Comparison of ENCODE assay signal across 23 cellular contexts in genomic region chr9:114081441-114082016, GRCh38. TPM values are rescaled to one million over a fixed set of nuclear protein-coding genes. Genes with fewer than 3 reads are reported as not detected.
A peak's percentile ranks its signal among the peaks of the same experiment; 100 is the strongest.
DNase-seq lines count a peak whose midpoint lies in the region; ATAC-seq and TF ChIP-seq lines count a peak whose summit lies in the region.
"Had no signal": no experiment of that assay in that cellular context is flagged by ENCODE, and none has a peak within 500 bp of the region (broad histone marks: within the 10 kb centered on the region; RNA-seq: fewer than 3 reads in every experiment).

No MANE protein-coding gene starts in this region.

- no peak overlapping the region for H3K4me3 Mint-ChIP-seq in osteocyte (ENCODE audit: unreplicated experiment)
- H3K4me3 Mint-ChIP-seq: activated B cell treated with CpG ODN at 0.5 μM for 24 hours had no signal

- H3K27ac ChIP-seq in 22Rv1 (peak overlapping the region; percentile 100), Peyer's patch (peak overlapping the region in 3 of 4 donors; percentile 58 to 95 (median 90))
- H3K27ac ChIP-seq: BLaER1 treated with 17β-estradiol and CSF1 and Interleukin-3, amounts not matched to agents 10 nM and 100 nM; KMS-11; right atrium auricular region had no signal

- H3K27me3 Mint-ChIP-seq in osteocyte (ENCODE audit: unreplicated experiment): peaks cover 17% of the 10 kb centered on the region

- H3K36me3 Mint-ChIP-seq in osteocyte (ENCODE audit: unreplicated experiment): no peaks in the 10 kb centered on the region

- H3K4me1 ChIP-seq in Peyer's patch: peaks cover 0 to 27% (median 3%) of the 10 kb centered on the region in 4 donors
- H3K4me1 ChIP-seq: right atrium auricular region had no signal

- H3K27me3 ChIP-seq in Peyer's patch: no peaks in the 10 kb centered on the region
- H3K27me3 ChIP-seq: BLaER1 treated with 17β-estradiol and CSF1 and Interleukin-3, amounts not matched to agents 10 nM and 100 nM; right atrium auricular region had no signal

- H3K36me3 ChIP-seq in Peyer's patch: no peaks in the 10 kb centered on the region
- H3K36me3 ChIP-seq: BLaER1 treated with 17β-estradiol and CSF1 and Interleukin-3, amounts not matched to agents 10 nM and 100 nM; right atrium auricular region had no signal

- no peak for TF ChIP-seq POLR2A in Peyer's patch (IDR thresholded peaks at IDR 0.05)

- TF ChIP-seq CTCF in 22Rv1 (IDR thresholded peaks at IDR 0.05) (no peak), Peyer's patch (IDR thresholded peaks at IDR 0.05) (no peak), osteocyte (IDR thresholded peaks at IDR 0.05) (no peak)

- ATAC-seq in left lobe of liver (peak; percentile 22), HG03159 (IDR thresholded peaks at IDR 0.05; ENCODE audit: unreplicated experiment) (no peak), HG03521 (IDR thresholded peaks at IDR 0.05; ENCODE audit: unreplicated experiment) (no peak)

- H3K9me3 Mint-ChIP-seq in osteocyte (ENCODE audit: unreplicated experiment): no peaks in the 10 kb centered on the region
- H3K9me3 Mint-ChIP-seq: activated B cell treated with CpG ODN at 0.5 μM for 24 hours had no signal

- peak overlapping the region in 1 of 4 donors; percentile 27 for H3K4me3 ChIP-seq in Peyer's patch
- H3K4me3 ChIP-seq: BLaER1 treated with 17β-estradiol and CSF1 and Interleukin-3, amounts not matched to agents 10 nM and 100 nM; right atrium auricular region had no signal

- no peak overlapping the region for H3K27ac Mint-ChIP-seq in osteocyte (ENCODE audit: unreplicated experiment)
- H3K27ac Mint-ChIP-seq: activated B cell treated with CpG ODN at 0.5 μM for 24 hours had no signal

- H3K9me3 ChIP-seq in Peyer's patch: no peaks in the 10 kb centered on the region
- H3K9me3 ChIP-seq: right atrium auricular region had no signal

- H3K4me1 Mint-ChIP-seq in osteocyte (ENCODE audit: unreplicated experiment): peaks cover 3% of the 10 kb centered on the region
- H3K4me1 Mint-ChIP-seq: activated B cell treated with CpG ODN at 0.5 μM for 24 hours had no signal

- peak in 2 of 3 donors; percentile 45 to 60 for DNase-seq in Peyer's patch
- DNase-seq in left lobe of liver (ENCODE audit: low spot score): no peak
- peak; percentile 60 for DNase-seq in osteocyte (ENCODE audit: extremely low spot score, unreplicated experiment)
- no peak for DNase-seq in NCI-H1048 (lab: John Stamatoyannopoulos, UW)
- DNase-seq in GM19238 (ENCODE audit: insufficient read length, low spot score): no peak
- DNase-seq: activated B cell treated with CpG ODN at 0.5 μM for 24 hours; activated CD4-positive, alpha-beta T cell treated with anti-CD3 and anti-CD28 coated beads, Interleukin-2, amount 50 U/mL, for 48 hours; activated effector memory CD4-positive, alpha-beta T cell treated with anti-CD3 and anti-CD28 coated beads, Interleukin-2, amount 50 U/mL, for 16 hours; NCI-H774; nucleus accumbens; stimulated activated CD4-positive, alpha-beta T cell treated with anti-CD3 and anti-CD28 coated beads, Interleukin-15, amount 100 ng/mL, for 24 hours; T1000 had no signal

RNA-seq across cellular contexts. Expression of gene AMBP, which starts 3.4 kb away (rescaled TPM):
- total RNA-seq in Peyer's patch (1 to 10 TPM in 1 of 4 donors, not detected in 3; 4.4 TPM), left lobe of liver (6,364 TPM), osteocyte (not detected in 2 replicates)
- total RNA-seq: activated B cell treated with CpG ODN at 0.5 μM for 24 hours, bronchial epithelial cell, glomerular endothelial cell, mononuclear cell, right atrium auricular region, Right ventricle myocardium inferior had no signal

RNA-seq across cellular contexts. Expression of gene KIF12, which starts 17.6 kb away (rescaled TPM):
- total RNA-seq in Peyer's patch: 10 to 100 TPM; 23.6 to 85.3 (median 41.3) TPM
- 18.5 TPM for total RNA-seq in left lobe of liver
- 0.47 and 0.64 TPM in 2 replicates for total RNA-seq in osteocyte
- total RNA-seq: activated B cell treated with CpG ODN at 0.5 μM for 24 hours, bronchial epithelial cell, HT1080, mononuclear cell, right atrium auricular region, Right ventricle myocardium inferior had no signal

Comparison
In these comparisons a context has a peak if more than half of its experiments do, and no peak if none do; other contexts are left out.
1. DNase-seq: peak in Peyer's patch (2 of 3) and osteocyte (single experiment); none in left lobe of liver (single experiment), NCI-H1048 (single experiment) and GM19238 (single experiment).
2. RNA of gene AMBP, which starts 3.4 kb away (total RNA-seq): 6,364 TPM in left lobe of liver (single experiment); 4.4 TPM in Peyer's patch and not detected in osteocyte; every median in the first group is over 1,000 times any median in the second.
3. RNA of gene KIF12, which starts 17.6 kb away (total RNA-seq): 23.6 to 85.3 TPM in Peyer's patch and 18.5 TPM in left lobe of liver (single experiment); 0.47 to 0.64 TPM in osteocyte; every median in the first group is over 10 times any median in the second.